ENCODE assay signal across 8 cellular contexts in genomic region chr9:94867842-94868312, GRCh38.
DNase-seq lines count a peak whose midpoint lies in the region; ATAC-seq, FAIRE-seq and TF ChIP-seq lines count a peak whose summit lies in the region.

No MANE protein-coding gene starts in this region.

- no peaks in the 10 kb centered on the region for H3K27me3 Mint-ChIP-seq in T-helper 17 cell

- H3K4me2 ChIP-seq in keratinocyte (ENCODE audit: control insufficient read depth, extremely low read depth, insufficient read depth, low read depth, low read length) = peak overlapping the region; percentile 80

- no peak overlapping the region for H2AFZ ChIP-seq in keratinocyte (ENCODE audit: control insufficient read depth, low read length)

- no peak overlapping the region for H3K4me3 Mint-ChIP-seq in T-helper 17 cell

- no peaks in the 10 kb centered on the region for H3K79me2 ChIP-seq in keratinocyte (ENCODE audit: control insufficient read depth, insufficient read depth, low read length)

- dilution Hi-C loops in keratinocyte (cut with MboI; ENCODE audit: extremely low pct_ligation_motif_present, low sequenced_read_pairs) = no loop called here

- H3K36me3 Mint-ChIP-seq in T-helper 17 cell (ENCODE audit: low read depth) = peaks cover 2% of the 10 kb centered on the region

- H3K9me3 ChIP-seq in keratinocyte (ENCODE audit: control insufficient read depth, low read depth, low read length) = no peaks in the 10 kb centered on the region
- no peaks in the 10 kb centered on the region for H3K9me3 ChIP-seq in testis
- H3K9me3 ChIP-seq in BE2C = no peaks in the 10 kb centered on the region
- no peaks in the 10 kb centered on the region for H3K9me3 ChIP-seq in T-helper 17 cell (ENCODE audit: control insufficient read depth, low read length, poor library complexity, severe bottlenecking)

- FAIRE-seq in keratinocyte (lab: Jason Lieb, UNC) = peak; percentile 92

- no peaks in the 10 kb centered on the region for H3K9me1 ChIP-seq in keratinocyte (ENCODE audit: control insufficient read depth, extremely low read depth, insufficient read depth, low read length)

- TF ChIP-seq POLR2A in testis (IDR thresholded peaks at IDR 0.05) = no peak

- no peak for ATAC-seq in T-helper 17 cell
- ATAC-seq in GM18907 (IDR thresholded peaks at IDR 0.05; ENCODE audit: unreplicated experiment) = no peak

- no peak for TF ChIP-seq CTCF in astrocyte of the cerebellum (IDR thresholded peaks at IDR 0.05; ENCODE audit: low read depth, low read length, missing control alignments)
- TF ChIP-seq CTCF in keratinocyte (optimal IDR thresholded peaks at IDR 0.05 in 1 of 3, IDR thresholded peaks at IDR 0.05 in 1 of 3, conservative IDR thresholded peaks at IDR 0.05 in 1 of 3; ENCODE audit: extremely low read depth in 1 of 3, insufficient read depth in 2 of 3, low read length in 3 of 3) = no peak
- TF ChIP-seq CTCF in testis (IDR thresholded peaks at IDR 0.05) = no peak
- no peak for TF ChIP-seq CTCF in BE2C (IDR thresholded peaks at IDR 0.05; ENCODE audit: low read depth, low read length)

- no peaks in the 10 kb centered on the region for H4K20me1 ChIP-seq in keratinocyte (ENCODE audit: control insufficient read depth, extremely low read depth, insufficient read depth, low read length)

- intact Hi-C loops in testis (cut with DNase I; ENCODE audit: low total_unique reads) = no loop called here

- WGBS in testis, 2 donors = 58 to 62% methylated on average over 4 of the region's 4 CpGs

- peaks cover 33% of the 10 kb centered on the region for H3K4me1 Mint-ChIP-seq in T-helper 17 cell

- H3K4me3 ChIP-seq in astrocyte of the cerebellum (ENCODE audit: low read depth, low read length) (no peak overlapping the region), keratinocyte (ENCODE audit: control insufficient read depth in 2 of 3, extremely low read depth in 1 of 3, insufficient read depth in 2 of 3, low read depth in 1 of 3, low read length in 3 of 3) (peak overlapping the region in 2 of 3 experiments; percentile 26 to 50), testis (no peak overlapping the region), BE2C (ENCODE audit: low read depth, low read length) (no peak overlapping the region)

- DNase-seq in HT-29 (ENCODE audit: low spot score) (peak; percentile 60), astrocyte of the cerebellum (ENCODE audit: low read depth) (peak; percentile 90), keratinocyte (ENCODE audit: low read depth, low spot score) (peak; percentile 66), testis (no peak), BE2C (no peak), SHP77 treated with DMSO at 0.1 percent for 48 hours (lab: John Stamatoyannopoulos, UW) (no peak), T-helper 17 cell (no peak)

- H3K9ac ChIP-seq in keratinocyte (ENCODE audit: control insufficient read depth, extremely low read depth, insufficient read depth, low read length) = peak overlapping the region; percentile 64

- H3K4me1 ChIP-seq in keratinocyte (ENCODE audit: control insufficient read depth, extremely low read depth, insufficient read depth, low read length) (peaks cover 53% of the 10 kb centered on the region), testis (peaks cover 23% of the 10 kb centered on the region), BE2C (peaks cover 71% of the 10 kb centered on the region)

- H3K27ac Mint-ChIP-seq in T-helper 17 cell = no peak overlapping the region

- H3K27me3 ChIP-seq in keratinocyte (ENCODE audit: control insufficient read depth, extremely low read depth, insufficient read depth, low read length) (no peaks in the 10 kb centered on the region), testis (no peaks in the 10 kb centered on the region), BE2C (no peaks in the 10 kb centered on the region)

- in situ Hi-C loops in astrocyte of the cerebellum (cut with HindIII; ENCODE audit: low sequenced_read_pairs) = loop anchor here (5.0 kb wide), 1 partner anchor 51 kb away; no protein-coding TSS in a partner anchor

- H3K36me3 ChIP-seq in keratinocyte (ENCODE audit: control insufficient read depth in 2 of 2, extremely low read depth in 1 of 2, insufficient read depth in 2 of 2, low read length in 2 of 2) (no peaks in the 10 kb centered on the region), testis (ENCODE audit: low read depth, missing control alignments) (no peaks in the 10 kb centered on the region), BE2C (no peaks in the 10 kb centered on the region)

- peak overlapping the region; percentile 77 for H3K27ac ChIP-seq in keratinocyte (ENCODE audit: control insufficient read depth, insufficient read depth, low read length)
- peak overlapping the region; percentile 69 to 85 for H3K27ac ChIP-seq in testis

Comparison
In these comparisons a context has a peak if more than half of its experiments do, and no peak if none do; other contexts are left out.
1. DNase-seq: peak in HT-29 (single experiment), astrocyte of the cerebellum (single experiment) and keratinocyte (single experiment); none in testis (single experiment), BE2C (single experiment), SHP77 treated with DMSO at 0.1 percent for 48 hours (single experiment) and T-helper 17 cell (0 of 3).
2. H3K4me3 ChIP-seq: peak in keratinocyte (2 of 3); none in astrocyte of the cerebellum (single experiment), testis (0 of 2) and BE2C (single experiment).